Comparison of ENCODE assay signal across 1 cellular context in the genomic region with DNA sequence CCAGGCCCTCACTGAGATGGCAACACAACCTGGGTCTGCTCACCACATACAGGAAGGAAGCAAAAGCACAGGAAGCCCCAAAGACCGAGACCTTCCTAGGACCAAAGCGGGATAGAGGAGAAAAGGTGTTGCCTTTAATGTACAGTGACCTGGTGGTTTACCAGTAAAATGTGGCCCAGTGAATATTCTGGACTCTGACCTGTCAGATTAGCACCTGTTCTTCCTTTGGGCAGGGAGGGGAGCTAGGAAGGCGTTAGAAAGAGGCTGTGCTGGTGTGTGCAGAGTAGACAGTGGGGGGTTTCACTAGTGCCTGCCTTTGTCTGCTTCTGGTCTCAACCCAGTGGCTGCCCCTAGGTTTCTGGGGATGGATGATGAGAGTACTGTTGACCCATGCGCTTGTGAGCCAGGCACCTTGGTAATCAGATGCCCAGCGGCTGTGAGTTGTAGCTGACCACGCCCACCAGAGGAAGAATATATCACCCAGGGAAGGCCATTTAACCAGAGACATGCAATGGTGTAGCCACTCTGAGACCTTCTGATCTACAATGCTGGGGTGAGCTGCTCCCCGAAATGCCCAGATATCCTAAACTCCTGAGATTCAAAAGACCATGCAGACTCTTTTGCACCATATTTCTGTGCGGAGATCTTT.
TF ChIP-seq lines count a peak whose summit lies in the region.

No MANE protein-coding gene starts in this region.

TF ChIP-seq in H1, 55 proteins besides CTCF, POLR2A, EP300 and RAD21:
- no peak for TF ChIP-seq SP1 (IDR thresholded peaks at IDR 0.05; ENCODE audit: low read depth, low read length)
- TF ChIP-seq RXRA (IDR thresholded peaks at IDR 0.05; ENCODE audit: insufficient read depth, low read depth, low read length): no peak
- TF ChIP-seq ZNF274 (IDR thresholded peaks at IDR 0.05; ENCODE audit: borderline replicate concordance, extremely low read depth, low read length): no peak
- TF ChIP-seq TAF7 (optimal IDR thresholded peaks at IDR 0.05; ENCODE audit: borderline replicate concordance, low read depth, low read length): no peak
- TF ChIP-seq TEAD4 (IDR thresholded peaks at IDR 0.05; ENCODE audit: low read depth, low read length): no peak
- no peak for TF ChIP-seq JUND (IDR thresholded peaks at IDR 0.05; ENCODE audit: low read length)
- TF ChIP-seq, protein P1, sequence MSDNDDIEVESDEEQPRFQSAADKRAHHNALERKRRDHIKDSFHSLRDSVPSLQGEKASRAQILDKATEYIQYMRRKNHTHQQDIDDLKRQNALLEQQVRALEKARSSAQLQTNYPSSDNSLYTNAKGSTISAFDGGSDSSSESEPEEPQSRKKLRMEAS (IDR thresholded peaks at IDR 0.05): no peak
- TF ChIP-seq, protein P2, sequence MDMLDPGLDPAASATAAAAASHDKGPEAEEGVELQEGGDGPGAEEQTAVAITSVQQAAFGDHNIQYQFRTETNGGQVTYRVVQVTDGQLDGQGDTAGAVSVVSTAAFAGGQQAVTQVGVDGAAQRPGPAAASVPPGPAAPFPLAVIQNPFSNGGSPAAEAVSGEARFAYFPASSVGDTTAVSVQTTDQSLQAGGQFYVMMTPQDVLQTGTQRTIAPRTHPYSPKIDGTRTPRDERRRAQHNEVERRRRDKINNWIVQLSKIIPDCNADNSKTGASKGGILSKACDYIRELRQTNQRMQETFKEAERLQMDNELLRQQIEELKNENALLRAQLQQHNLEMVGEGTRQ (IDR thresholded peaks at IDR 0.05; ENCODE audit: low read length): no peak
- TF ChIP-seq CHD2 (IDR thresholded peaks at IDR 0.05; ENCODE audit: low read length): no peak
- no peak for TF ChIP-seq RNF2 (IDR thresholded peaks at IDR 0.05; ENCODE audit: borderline replicate concordance, low read depth, low read length, missing control alignments, poor library complexity, severe bottlenecking)
- TF ChIP-seq TCF12 (IDR thresholded peaks at IDR 0.05; ENCODE audit: low read depth, low read length): no peak
